25 cellular contexts compared by ENCODE assay signal in genomic region chr2:104923665-104924064, GRCh38.
A peak's percentile ranks its signal among the peaks of the same experiment; 100 is the strongest.
DNase-seq lines count a peak whose midpoint lies in the region; ATAC-seq, FAIRE-seq and TF ChIP-seq lines count a peak whose summit lies in the region.
"Had no signal": no experiment of that assay in that cellular context is flagged by ENCODE, and none has a peak within 500 bp of the region (broad histone marks: within the 10 kb centered on the region; RNA-seq: fewer than 3 reads in every experiment).

No MANE protein-coding gene starts in this region.

- H2AFZ ChIP-seq in PC-3 (ENCODE audit: low read length), result no peak overlapping the region

- DNase-seq in PC-3 (peak; percentile 18), germinal center (ENCODE audit: low spot score) (no peak), Right ventricle myocardium superior (no peak), GM19239 (ENCODE audit: insufficient read length, low spot score) (no peak)
- DNase-seq: activated CD8-positive, alpha-beta T cell treated with anti-CD3 and anti-CD28 coated beads, Interleukin-2, amount 10 ng/mL, durations not matched to agents 7 days and 5 days; body of pancreas; cerebellar nuclear complex; EL; head of caudate nucleus; HFFc6; NCI-H1105 treated with DMSO at 0.1 percent for 48 hours; NCI-H2029; NCI-H345; NCI-H82; SHP77 treated with DMSO at 0.1 percent for 48 hours; sigmoid colon; stimulated activated CD4-positive, alpha-beta T cell treated with anti-CD3 and anti-CD28 coated beads, Interleukin-15, amount 100 ng/mL, for 24 hours; stimulated activated naive CD8-positive, alpha-beta T cell treated with anti-CD3 and anti-CD28 coated beads, Interleukin-15, amount 100 ng/mL, for 72 hours; T-helper 1 cell; thyroid gland had no signal

- no peak overlapping the region for H3K4me3 ChIP-seq in PC-3 (ENCODE audit: low read length)
- H3K4me3 ChIP-seq: body of pancreas, sigmoid colon, thyroid gland had no signal

- H3F3A ChIP-seq in PC-3 (ENCODE audit: low read length, unreplicated experiment), result no peaks in the 10 kb centered on the region

- peaks cover 40% of the 10 kb centered on the region for H3K27me3 ChIP-seq in PC-3 (ENCODE audit: low read length)
- H3K27me3 ChIP-seq: body of pancreas, sigmoid colon, thyroid gland had no signal

- H3K4me1 ChIP-seq in PC-3 (ENCODE audit: insufficient read depth, low read length), result no peaks in the 10 kb centered on the region
- H3K4me1 ChIP-seq: body of pancreas, sigmoid colon, thyroid gland had no signal

- FAIRE-seq in A204.1 (lab: Jason Lieb, UNC) (peak; percentile 48), GM19239 (lab: Jason Lieb, UNC) (no peak)

- H3K4me2 ChIP-seq in PC-3 (ENCODE audit: low read length), result no peak overlapping the region

- no peaks in the 10 kb centered on the region for H3K9me2 ChIP-seq in PC-3 (replicated peaks; ENCODE audit: low read length)

- H3K79me2 ChIP-seq in PC-3 (ENCODE audit: low read length), result no peaks in the 10 kb centered on the region

- POLR2A ChIA-PET in PC-3 (lab: Charles Lee; ENCODE audit: unreplicated experiment), result no interaction called here

- no peaks in the 10 kb centered on the region for H3K36me3 ChIP-seq in PC-3 (ENCODE audit: low read depth, low read length)
- H3K36me3 ChIP-seq: sigmoid colon, thyroid gland had no signal

- intact Hi-C loops in PC-3 (cut with micrococcal nuclease), result no loop called here
- intact Hi-C loops in Right ventricle myocardium superior (cut with DNase I), result no loop called here

- ATAC-seq in GM18867 (IDR thresholded peaks at IDR 0.05; ENCODE audit: unreplicated experiment) (peak; percentile 65), HG03095 (IDR thresholded peaks at IDR 0.05; ENCODE audit: unreplicated experiment) (peak; percentile 60), PC-3 (no peak; the same call in 1 of the 2 replicates), Right ventricle myocardium superior (ENCODE audit: poor library complexity) (no peak), GM18498 (IDR thresholded peaks at IDR 0.05; ENCODE audit: unreplicated experiment) (no peak)
- ATAC-seq: activated CD8-positive, alpha-beta T cell treated with anti-CD3 and anti-CD28 coated beads, Interleukin-2, amount 10 ng/mL, durations not matched to agents 7 days and 5 days; body of pancreas; stimulated activated naive CD8-positive, alpha-beta T cell treated with anti-CD3 and anti-CD28 coated beads, Interleukin-15, amount 100 ng/mL, for 72 hours had no signal

- CTCF ChIA-PET in PC-3 (lab: Charles Lee), result interaction anchor here (0.8 kb wide), 1 partner anchor 74 kb away, joined by 4 read pairs; no protein-coding TSS in a partner anchor

- no peak overlapping the region for H3K9ac ChIP-seq in PC-3 (ENCODE audit: low read length)

- BruUV-seq in PC-3 (replicated peaks; lab: Mats Ljungman, UMichigan), result no TSS peak

- no peak overlapping the region for H3K27ac ChIP-seq in PC-3 (ENCODE audit: low read length)
- H3K27ac ChIP-seq: body of pancreas, HL-60, sigmoid colon, thyroid gland had no signal

- H3K9me3 ChIP-seq in PC-3 (ENCODE audit: low read length), result no peaks in the 10 kb centered on the region
- H3K9me3 ChIP-seq: body of pancreas, sigmoid colon, thyroid gland had no signal

- no peaks in the 10 kb centered on the region for H4K20me1 ChIP-seq in PC-3 (ENCODE audit: low read length)

- no peak; the same call in 1 of the 2 replicates for TF ChIP-seq CTCF in PC-3 (conservative IDR thresholded peaks at IDR 0.05; ENCODE audit: low read depth, low read length)

Comparison
In these comparisons a context has a peak if more than half of its experiments do, and no peak if none do; other contexts are left out.
1. ATAC-seq: peak in GM18867 (single experiment) and HG03095 (single experiment); none in PC-3 (single experiment), Right ventricle myocardium superior (single experiment) and GM18498 (single experiment).